ENCODE assay signal across 1 cellular context in the genomic region with DNA sequence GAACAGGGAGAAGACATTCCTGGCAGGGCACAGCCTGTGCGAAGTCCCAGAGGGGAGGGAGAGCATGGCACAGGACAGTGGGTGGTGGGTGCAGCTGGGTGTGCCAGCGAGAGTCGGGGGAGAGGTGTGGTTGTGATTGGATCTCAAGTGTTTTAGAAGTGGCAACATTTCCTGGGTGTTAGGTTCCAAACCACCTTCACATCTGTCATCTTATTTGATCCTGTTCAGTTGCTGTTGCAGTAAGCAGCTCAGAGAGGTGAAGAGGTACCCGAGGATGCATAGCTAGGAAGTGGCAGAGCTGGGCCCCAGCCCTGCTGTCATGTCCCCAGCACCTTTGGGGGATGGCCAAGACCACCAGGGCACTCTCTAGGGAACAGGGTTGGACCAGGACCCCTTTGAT.
TF ChIP-seq lines count a peak whose summit lies in the region.

No MANE protein-coding gene starts in this region.

TF ChIP-seq in HepG2, 621 proteins besides CTCF, POLR2A, EP300 and RAD21 (continued from another document):
- TF ChIP-seq, protein P1, sequence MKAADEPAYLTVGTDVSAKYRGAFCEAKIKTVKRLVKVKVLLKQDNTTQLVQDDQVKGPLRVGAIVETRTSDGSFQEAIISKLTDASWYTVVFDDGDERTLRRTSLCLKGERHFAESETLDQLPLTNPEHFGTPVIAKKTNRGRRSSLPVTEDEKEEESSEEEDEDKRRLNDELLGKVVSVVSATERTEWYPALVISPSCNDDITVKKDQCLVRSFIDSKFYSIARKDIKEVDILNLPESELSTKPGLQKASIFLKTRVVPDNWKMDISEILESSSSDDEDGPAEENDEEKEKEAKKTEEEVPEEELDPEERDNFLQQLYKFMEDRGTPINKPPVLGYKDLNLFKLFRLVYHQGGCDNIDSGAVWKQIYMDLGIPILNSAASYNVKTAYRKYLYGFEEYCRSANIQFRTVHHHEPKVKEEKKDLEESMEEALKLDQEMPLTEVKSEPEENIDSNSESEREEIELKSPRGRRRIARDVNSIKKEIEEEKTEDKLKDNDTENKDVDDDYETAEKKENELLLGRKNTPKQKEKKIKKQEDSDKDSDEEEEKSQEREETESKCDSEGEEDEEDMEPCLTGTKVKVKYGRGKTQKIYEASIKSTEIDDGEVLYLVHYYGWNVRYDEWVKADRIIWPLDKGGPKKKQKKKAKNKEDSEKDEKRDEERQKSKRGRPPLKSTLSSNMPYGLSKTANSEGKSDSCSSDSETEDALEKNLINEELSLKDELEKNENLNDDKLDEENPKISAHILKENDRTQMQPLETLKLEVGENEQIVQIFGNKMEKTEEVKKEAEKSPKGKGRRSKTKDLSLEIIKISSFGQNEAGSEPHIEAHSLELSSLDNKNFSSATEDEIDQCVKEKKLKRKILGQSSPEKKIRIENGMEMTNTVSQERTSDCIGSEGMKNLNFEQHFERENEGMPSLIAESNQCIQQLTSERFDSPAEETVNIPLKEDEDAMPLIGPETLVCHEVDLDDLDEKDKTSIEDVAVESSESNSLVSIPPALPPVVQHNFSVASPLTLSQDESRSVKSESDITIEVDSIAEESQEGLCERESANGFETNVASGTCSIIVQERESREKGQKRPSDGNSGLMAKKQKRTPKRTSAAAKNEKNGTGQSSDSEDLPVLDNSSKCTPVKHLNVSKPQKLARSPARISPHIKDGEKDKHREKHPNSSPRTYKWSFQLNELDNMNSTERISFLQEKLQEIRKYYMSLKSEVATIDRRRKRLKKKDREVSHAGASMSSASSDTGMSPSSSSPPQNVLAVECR (CRISPR knock-in tag; IDR thresholded peaks at IDR 0.05; ENCODE audit: borderline replicate concordance) = no peak
- TF ChIP-seq PCBP2 (optimal IDR thresholded peaks at IDR 0.05; ENCODE audit: low read depth, low read length, poor library complexity, severe bottlenecking) (no peak), NFYB (CRISPR knock-in tag; IDR thresholded peaks at IDR 0.05) (no peak), NFE2 (CRISPR knock-in tag; IDR thresholded peaks at IDR 0.05) (no peak), NFIC (IDR thresholded peaks at IDR 0.05; ENCODE audit: low read length) (no peak), ELF3 (CRISPR knock-in tag; IDR thresholded peaks at IDR 0.05) (no peak), KDM4B (CRISPR knock-in tag; IDR thresholded peaks at IDR 0.05) (no peak), ZNF614 (CRISPR knock-in tag; IDR thresholded peaks at IDR 0.05; ENCODE audit: borderline replicate concordance) (no peak), KLF12 (CRISPR knock-in tag; IDR thresholded peaks at IDR 0.05; ENCODE audit: borderline replicate concordance) (no peak), RBAK (CRISPR knock-in tag; IDR thresholded peaks at IDR 0.05) (no peak), AGO2 (optimal IDR thresholded peaks at IDR 0.05; ENCODE audit: low read depth, low read length) (no peak), HOXA9 (CRISPR knock-in tag; IDR thresholded peaks at IDR 0.05; ENCODE audit: borderline replicate concordance) (no peak)
- TF ChIP-seq, protein P2, sequence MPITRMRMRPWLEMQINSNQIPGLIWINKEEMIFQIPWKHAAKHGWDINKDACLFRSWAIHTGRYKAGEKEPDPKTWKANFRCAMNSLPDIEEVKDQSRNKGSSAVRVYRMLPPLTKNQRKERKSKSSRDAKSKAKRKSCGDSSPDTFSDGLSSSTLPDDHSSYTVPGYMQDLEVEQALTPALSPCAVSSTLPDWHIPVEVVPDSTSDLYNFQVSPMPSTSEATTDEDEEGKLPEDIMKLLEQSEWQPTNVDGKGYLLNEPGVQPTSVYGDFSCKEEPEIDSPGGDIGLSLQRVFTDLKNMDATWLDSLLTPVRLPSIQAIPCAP (CRISPR knock-in tag; IDR thresholded peaks at IDR 0.05; ENCODE audit: low read depth) = no peak
- TF ChIP-seq, protein P3, sequence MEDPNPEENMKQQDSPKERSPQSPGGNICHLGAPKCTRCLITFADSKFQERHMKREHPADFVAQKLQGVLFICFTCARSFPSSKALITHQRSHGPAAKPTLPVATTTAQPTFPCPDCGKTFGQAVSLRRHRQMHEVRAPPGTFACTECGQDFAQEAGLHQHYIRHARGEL (CRISPR knock-in tag; IDR thresholded peaks at IDR 0.05) = no peak
- TF ChIP-seq, protein P4, sequence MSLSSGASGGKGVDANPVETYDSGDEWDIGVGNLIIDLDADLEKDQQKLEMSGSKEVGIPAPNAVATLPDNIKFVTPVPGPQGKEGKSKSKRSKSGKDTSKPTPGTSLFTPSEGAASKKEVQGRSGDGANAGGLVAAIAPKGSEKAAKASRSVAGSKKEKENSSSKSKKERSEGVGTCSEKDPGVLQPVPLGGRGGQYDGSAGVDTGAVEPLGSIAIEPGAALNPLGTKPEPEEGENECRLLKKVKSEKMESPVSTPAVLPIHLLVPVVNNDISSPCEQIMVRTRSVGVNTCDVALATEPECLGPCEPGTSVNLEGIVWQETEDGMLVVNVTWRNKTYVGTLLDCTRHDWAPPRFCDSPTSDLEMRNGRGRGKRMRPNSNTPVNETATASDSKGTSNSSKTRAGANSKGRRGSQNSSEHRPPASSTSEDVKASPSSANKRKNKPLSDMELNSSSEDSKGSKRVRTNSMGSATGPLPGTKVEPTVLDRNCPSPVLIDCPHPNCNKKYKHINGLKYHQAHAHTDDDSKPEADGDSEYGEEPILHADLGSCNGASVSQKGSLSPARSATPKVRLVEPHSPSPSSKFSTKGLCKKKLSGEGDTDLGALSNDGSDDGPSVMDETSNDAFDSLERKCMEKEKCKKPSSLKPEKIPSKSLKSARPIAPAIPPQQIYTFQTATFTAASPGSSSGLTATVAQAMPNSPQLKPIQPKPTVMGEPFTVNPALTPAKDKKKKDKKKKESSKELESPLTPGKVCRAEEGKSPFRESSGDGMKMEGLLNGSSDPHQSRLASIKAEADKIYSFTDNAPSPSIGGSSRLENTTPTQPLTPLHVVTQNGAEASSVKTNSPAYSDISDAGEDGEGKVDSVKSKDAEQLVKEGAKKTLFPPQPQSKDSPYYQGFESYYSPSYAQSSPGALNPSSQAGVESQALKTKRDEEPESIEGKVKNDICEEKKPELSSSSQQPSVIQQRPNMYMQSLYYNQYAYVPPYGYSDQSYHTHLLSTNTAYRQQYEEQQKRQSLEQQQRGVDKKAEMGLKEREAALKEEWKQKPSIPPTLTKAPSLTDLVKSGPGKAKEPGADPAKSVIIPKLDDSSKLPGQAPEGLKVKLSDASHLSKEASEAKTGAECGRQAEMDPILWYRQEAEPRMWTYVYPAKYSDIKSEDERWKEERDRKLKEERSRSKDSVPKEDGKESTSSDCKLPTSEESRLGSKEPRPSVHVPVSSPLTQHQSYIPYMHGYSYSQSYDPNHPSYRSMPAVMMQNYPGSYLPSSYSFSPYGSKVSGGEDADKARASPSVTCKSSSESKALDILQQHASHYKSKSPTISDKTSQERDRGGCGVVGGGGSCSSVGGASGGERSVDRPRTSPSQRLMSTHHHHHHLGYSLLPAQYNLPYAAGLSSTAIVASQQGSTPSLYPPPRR (CRISPR knock-in tag; IDR thresholded peaks at IDR 0.05; ENCODE audit: borderline replicate concordance) = no peak
- TF ChIP-seq, protein P5, sequence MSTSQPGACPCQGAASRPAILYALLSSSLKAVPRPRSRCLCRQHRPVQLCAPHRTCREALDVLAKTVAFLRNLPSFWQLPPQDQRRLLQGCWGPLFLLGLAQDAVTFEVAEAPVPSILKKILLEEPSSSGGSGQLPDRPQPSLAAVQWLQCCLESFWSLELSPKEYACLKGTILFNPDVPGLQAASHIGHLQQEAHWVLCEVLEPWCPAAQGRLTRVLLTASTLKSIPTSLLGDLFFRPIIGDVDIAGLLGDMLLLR (CRISPR knock-in tag; IDR thresholded peaks at IDR 0.05) = no peak
